ENCODE assay signal across 15 cellular contexts in genomic region chr5:97229196-97229595, GRCh38. TPM values are rescaled to one million over a fixed set of nuclear protein-coding genes. Genes with fewer than 3 reads are reported as not detected.
DNase-seq lines count a peak whose midpoint lies in the region; ATAC-seq, FAIRE-seq and TF ChIP-seq lines count a peak whose summit lies in the region.
"Had no signal": no experiment of that assay in that cellular context is flagged by ENCODE, and none has a peak within 500 bp of the region (broad histone marks: within the 10 kb centered on the region; RNA-seq: fewer than 3 reads in every experiment).

No MANE protein-coding gene starts in this region.

- H3K9ac ChIP-seq in trophoblast cell (ENCODE audit: low read length) (no peak overlapping the region), HepG2 (ENCODE audit: insufficient read depth, low read depth, low read length) (no peak overlapping the region)
- H3K9ac ChIP-seq: GM23248 had no signal

- H3K4ac ChIP-seq in trophoblast cell (ENCODE audit: low read depth, low read length), result no peak overlapping the region

- no peak overlapping the region for H3K14ac ChIP-seq in trophoblast cell (ENCODE audit: low read length)

- no peak overlapping the region for H2BK12ac ChIP-seq in trophoblast cell (ENCODE audit: low read length)

- FAIRE-seq in HepG2 (lab: Jason Lieb, UNC), result no peak

- H3K4me3 Mint-ChIP-seq in Calu3 (ENCODE audit: low read depth, unreplicated experiment), result no peak overlapping the region
- H3K4me3 Mint-ChIP-seq: B cell; CD8-positive, alpha-beta T cell; HFFc6 had no signal

- no peak overlapping the region for H4K8ac ChIP-seq in trophoblast cell (ENCODE audit: low read depth, low read length)

- TF ChIP-seq POLR2A in HepG2 (IDR thresholded peaks at IDR 0.05; ENCODE audit: insufficient read depth in 1 of 2, low read depth in 2 of 2, low read length in 2 of 2), result no peak

- no peak overlapping the region for H3K18ac ChIP-seq in trophoblast cell (ENCODE audit: low read length)

- H3K9me3 Mint-ChIP-seq in Calu3 (ENCODE audit: low read depth, unreplicated experiment), result no peaks in the 10 kb centered on the region

- ATAC-seq in HepG2, result no peak
- no peak for ATAC-seq in GM18519 (IDR thresholded peaks at IDR 0.05; ENCODE audit: low FRiP score, unreplicated experiment)
- ATAC-seq: CD8-positive, alpha-beta T cell; SK-N-SH treated with all-trans-retinoic acid at 6 μM for 48 hours had no signal

- in situ Hi-C loops in HepG2 (cut with HindIII; ENCODE audit: extremely low pct_ligation_motif_present, low pct_unique_long_range_greater_than_20kb), result no loop called here

- DNase-seq in Calu3, result peak; percentile 34
- peak; percentile 7 to 87 for DNase-seq in PC-9
- peak; percentile 59 for DNase-seq in islet precursor cell
- DNase-seq in trophoblast cell, result peak; percentile 87 to 94
- DNase-seq in HuH-7.5 (ENCODE audit: low spot score), result no peak
- no peak for DNase-seq in HepG2 (ENCODE audit: low spot score)
- DNase-seq: CD8-positive, alpha-beta T cell; GM23248; HFFc6; KG1; NCI-H1092; NCI-H446 had no signal

- no peaks in the 10 kb centered on the region for H3K79me2 ChIP-seq in PC-9 (ENCODE audit: low read depth)
- H3K79me2 ChIP-seq in trophoblast cell (ENCODE audit: control insufficient read depth, insufficient read depth, low read length, poor library complexity), result no peaks in the 10 kb centered on the region
- no peaks in the 10 kb centered on the region for H3K79me2 ChIP-seq in HepG2 (ENCODE audit: insufficient read depth, low read length)

- H3K79me1 ChIP-seq in trophoblast cell (ENCODE audit: low read length), result no peaks in the 10 kb centered on the region

- H3K4me3 ChIP-seq in PC-9 (no peak overlapping the region), trophoblast cell (ENCODE audit: low read depth, low read length) (no peak overlapping the region), HepG2 (replicated peaks in 1 of 3; ENCODE audit: insufficient read depth in 1 of 3, low read depth in 2 of 3, low read length in 3 of 3) (no peak overlapping the region)
- H3K4me3 ChIP-seq: GM23248 had no signal

- peaks cover 29% of the 10 kb centered on the region for H3K4me1 ChIP-seq in PC-9 (replicated peaks; ENCODE audit: insufficient read depth)
- H3K4me1 ChIP-seq in trophoblast cell (ENCODE audit: control insufficient read depth in 1 of 2, insufficient read depth in 2 of 2, low read length in 2 of 2), result peaks cover 0 to 1% of the 10 kb centered on the region in 2 experiments
- H3K4me1 ChIP-seq in HepG2 (ENCODE audit: insufficient read depth, low read length), result peaks cover 3% of the 10 kb centered on the region

- no peak overlapping the region for H2AK5ac ChIP-seq in trophoblast cell (ENCODE audit: low read length)

- no peak for TF ChIP-seq RAD21 in HepG2 (CRISPR knock-in tag; IDR thresholded peaks at IDR 0.05)

- peaks cover 24% of the 10 kb centered on the region for H3K4me1 Mint-ChIP-seq in Calu3 (ENCODE audit: low read depth, unreplicated experiment)

- H3K27me3 ChIP-seq in PC-9 (ENCODE audit: insufficient read depth, low read depth) (no peaks in the 10 kb centered on the region), trophoblast cell (ENCODE audit: insufficient read depth, low read length) (no peaks in the 10 kb centered on the region), HepG2 (ENCODE audit: control insufficient read depth in 1 of 2, insufficient read depth in 2 of 2, low read length in 2 of 2) (no peaks in the 10 kb centered on the region)

- intact Hi-C loops in Calu3 (cut with micrococcal nuclease; ENCODE audit: unreplicated experiment) (no loop called here), PC-9 (cut with micrococcal nuclease; ENCODE audit: unreplicated experiment) (no loop called here), HepG2 (cut with micrococcal nuclease; ENCODE audit: unreplicated experiment) (no loop called here)

- no peak overlapping the region for H3K27ac Mint-ChIP-seq in Calu3 (ENCODE audit: unreplicated experiment)
- H3K27ac Mint-ChIP-seq: B cell; CD8-positive, alpha-beta T cell; HFFc6 had no signal

- no peaks in the 10 kb centered on the region for H3K36me3 Mint-ChIP-seq in Calu3 (ENCODE audit: insufficient read depth, unreplicated experiment)
- H3K36me3 Mint-ChIP-seq: CD8-positive, alpha-beta T cell had no signal

- no peak for TF ChIP-seq CTCF in Calu3 (IDR thresholded peaks at IDR 0.05; ENCODE audit: unreplicated experiment)
- no peak for TF ChIP-seq CTCF in PC-9 (conservative IDR thresholded peaks at IDR 0.05)
- TF ChIP-seq CTCF in HepG2 (CRISPR knock-in tag; IDR thresholded peaks at IDR 0.05), result no peak

- no peak overlapping the region for H3K23ac ChIP-seq in trophoblast cell (ENCODE audit: low read length)

- H3K27ac ChIP-seq in PC-9 (peak overlapping the region; percentile 35; the same call in 1 of the 2 replicates), trophoblast cell (ENCODE audit: low read depth, low read length) (peak overlapping the region; percentile 21), HepG2 (ENCODE audit: extremely low read length, insufficient read depth, low read length) (no peak overlapping the region)
- H3K27ac ChIP-seq: GM23248 had no signal

- H3K9me3 ChIP-seq in PC-9 (ENCODE audit: insufficient read depth, low read depth) (no peaks in the 10 kb centered on the region), trophoblast cell (ENCODE audit: insufficient read depth, low read depth, low read length) (no peaks in the 10 kb centered on the region), HepG2 (ENCODE audit: low read length) (no peaks in the 10 kb centered on the region)

- H3F3A ChIP-seq in PC-9 (ENCODE audit: insufficient read depth, low read depth), result peaks cover 12% of the 10 kb centered on the region

- BruUV-seq in Calu3 (replicated peaks; lab: Mats Ljungman, UMichigan) (no TSS peak), PC-9 (replicated peaks; lab: Mats Ljungman, UMichigan) (no TSS peak), HepG2 (replicated peaks; lab: Mats Ljungman, UMichigan) (no TSS peak)

- H2BK5ac ChIP-seq in trophoblast cell (ENCODE audit: low read depth, low read length, poor library complexity), result no peak overlapping the region

- H4K20me1 ChIP-seq in PC-9 (ENCODE audit: insufficient read depth) (no peaks in the 10 kb centered on the region), HepG2 (ENCODE audit: insufficient read depth, low read length) (no peaks in the 10 kb centered on the region)

- H3K4me2 ChIP-seq in PC-9, result peak overlapping the region; percentile 34
- H3K4me2 ChIP-seq in trophoblast cell (ENCODE audit: low read length), result no peak overlapping the region
- no peak overlapping the region for H3K4me2 ChIP-seq in HepG2 (ENCODE audit: low read depth, low read length)

- H3K9me2 ChIP-seq in PC-9 (ENCODE audit: insufficient read depth), result no peaks in the 10 kb centered on the region

- no peaks in the 10 kb centered on the region for H3K27me3 Mint-ChIP-seq in Calu3 (ENCODE audit: unreplicated experiment)

- no peak overlapping the region for H4K12ac ChIP-seq in trophoblast cell (ENCODE audit: low read depth, low read length)

- H3K36me3 ChIP-seq in PC-9 (ENCODE audit: low read depth), result no peaks in the 10 kb centered on the region
- H3K36me3 ChIP-seq in trophoblast cell (ENCODE audit: control insufficient read depth in 1 of 2, insufficient read depth in 2 of 2, low read length in 2 of 2), result no peaks in the 10 kb centered on the region
- no peaks in the 10 kb centered on the region for H3K36me3 ChIP-seq in HepG2 (replicated peaks in 1 of 2; ENCODE audit: control insufficient read depth in 1 of 2, insufficient read depth in 2 of 2, low read length in 2 of 2)

- H2AFZ ChIP-seq in PC-9 (no peak overlapping the region), trophoblast cell (ENCODE audit: insufficient read depth, low read length, poor library complexity) (no peak overlapping the region), HepG2 (ENCODE audit: low read length) (no peak overlapping the region)

- no peak overlapping the region for H4K91ac ChIP-seq in trophoblast cell (ENCODE audit: low read depth, low read length)

- POLR2A ChIA-PET in PC-9 (lab: Charles Lee; ENCODE audit: unreplicated experiment) (no interaction called here), HepG2 (lab: Yijun Ruan, JAX) (no interaction called here)

- CTCF ChIA-PET in Calu3 (lab: Charles Lee) (no interaction called here), PC-9 (lab: Charles Lee) (no interaction called here), HepG2 (lab: Yijun Ruan, JAX; ENCODE audit: low intra/inter-chr PET ratio, low total read pairs) (no interaction called here)

- H2BK120ac ChIP-seq in trophoblast cell (ENCODE audit: insufficient read depth, low read length, poor library complexity), result no peak overlapping the region

- no peak for TF ChIP-seq EP300 in HepG2 (IDR thresholded peaks at IDR 0.05; ENCODE audit: low read depth in 2 of 2, low read length in 2 of 2)
- TF ChIP-seq EP300 in HepG2 (CRISPR knock-in tag; IDR thresholded peaks at IDR 0.05; ENCODE audit: borderline replicate concordance), result no peak

- WGBS in trophoblast cell (ENCODE audit: extremely low coverage, insufficient coverage, insufficient read length), result no CpG with 5 or more reads among the region's 2 CpGs
- WGBS in HepG2 (ENCODE audit: low lambda C conversion rate), result 55% methylated on average over 2 of the region's 2 CpGs

RNA-seq across cellular contexts. Expression of gene RIOK2, which starts 46.1 kb away (rescaled TPM):
- total RNA-seq in Calu3 (2022) (28.6 and 33.0 TPM in 2 replicates), PC-9 (2021) (14.4 and 18.4 TPM in 2 replicates), HepG2 (2016; rRNA removed; fragmentation: Illumina TruSeq; extraction: Trizol) (46.6 and 74.0 TPM in 2 replicates)
- 19.5 and 22.0 TPM in 2 replicates for polyA plus RNA-seq in trophoblast cell (2013)
- total RNA-seq in HepG2 (2016; cell fraction: cytosol; rRNA removed; fragmentation: Illumina TruSeq; extraction: Trizol; ENCODE audit: low read depth), result 1.7 and 9.3 TPM in 2 replicates
- total RNA-seq in HepG2 (2016; cell fraction: insoluble cytoplasmic fraction; rRNA removed; fragmentation: Illumina TruSeq; extraction: Trizol), result 46.5 and 70.7 TPM in 2 replicates
- total RNA-seq in HepG2 (2016; cell fraction: membrane; rRNA removed; fragmentation: Illumina TruSeq; extraction: Trizol), result 11.0 and 11.8 TPM in 2 replicates
- 32.9 and 39.9 TPM in 2 replicates for total RNA-seq in HepG2 (2016; cell fraction: nucleus; rRNA removed; fragmentation: Illumina TruSeq; extraction: Trizol)
- polyA plus RNA-seq in HepG2 (2011; rRNA removed), result 6.2 and 8.1 TPM in 2 replicates
- 2.5 and 3.5 TPM in 2 replicates for polyA plus RNA-seq in HepG2 (2011; cell fraction: cytosol; rRNA removed)
- polyA plus RNA-seq in HepG2 (2011; cell fraction: nucleus; rRNA removed), result 5.5 and 6.4 TPM in 2 replicates
- polyA plus RNA-seq in HepG2 (2012), result 14.5 and 25.6 TPM in 2 replicates
- polyA plus RNA-seq in HepG2 (2016; cell fraction: cytosol; fragmentation: Illumina TruSeq; extraction: Trizol; ENCODE audit: low read depth), result 3.0 and 3.2 TPM in 2 replicates
- polyA plus RNA-seq in HepG2 (2016; cell fraction: insoluble cytoplasmic fraction; fragmentation: Illumina TruSeq; extraction: Trizol; ENCODE audit: low read depth), result 71.0 and 77.1 TPM in 2 replicates
- 3.5 and 5.1 TPM in 2 replicates for polyA plus RNA-seq in HepG2 (2016; cell fraction: membrane; fragmentation: Illumina TruSeq; extraction: Trizol; ENCODE audit: low read depth)
- polyA plus RNA-seq in HepG2 (2016; cell fraction: nucleus; fragmentation: Illumina TruSeq; extraction: Trizol; ENCODE audit: insufficient read depth, low read depth), result 38.8 and 44.9 TPM in 2 replicates
- polyA minus RNA-seq in HepG2 (2011; rRNA and poly(A)+ RNA removed; ENCODE audit: low replicate concordance), result 11.8 and 14.9 TPM in 2 replicates
- 4.2 and 5.5 TPM in 2 replicates for polyA minus RNA-seq in HepG2 (2011; cell fraction: cytosol; rRNA and poly(A)+ RNA removed)
- polyA minus RNA-seq in HepG2 (2011; cell fraction: nucleus; rRNA and poly(A)+ RNA removed), result 48.5 and 62.5 TPM in 2 replicates

Comparison
In these comparisons a context has a peak if more than half of its experiments do, and no peak if none do; other contexts are left out.
1. DNase-seq: peak in Calu3 (single experiment), PC-9 (2 of 2), islet precursor cell (single experiment) and trophoblast cell (2 of 2); none in HuH-7.5 (single experiment) and HepG2 (single experiment).